Comparison of ENCODE assay signal across 9 cellular contexts in genomic region chrX:119573222-119573621, GRCh38. TPM values are rescaled to one million over a fixed set of nuclear protein-coding genes. Genes with fewer than 3 reads are reported as not detected.
DNase-seq lines count a peak whose midpoint lies in the region; ATAC-seq and TF ChIP-seq lines count a peak whose summit lies in the region.
"Had no signal": no experiment of that assay in that cellular context is flagged by ENCODE, and none has a peak within 500 bp of the region (broad histone marks: within the 10 kb centered on the region; RNA-seq: fewer than 3 reads in every experiment).

No MANE protein-coding gene starts in this region.

- H3K4me3 Mint-ChIP-seq in progenitor cell of endocrine pancreas (ENCODE audit: low read depth), result peak overlapping the region; percentile 90

- H4K20me1 ChIP-seq in DOHH2 (ENCODE audit: control insufficient read depth, insufficient read depth, low read depth, low read length), result no peaks in the 10 kb centered on the region

- H3K4me3 ChIP-seq in DOHH2 (ENCODE audit: low read length) (peak overlapping the region; percentile 73), Peyer's patch (peak overlapping the region in 2 of 4 donors; percentile 85 to 89), epithelial cell of proximal tubule (ENCODE audit: low read depth, low read length) (peak overlapping the region; percentile 73)

- H3K79me2 ChIP-seq in DOHH2 (ENCODE audit: control insufficient read depth, low read length), result peaks cover 23% of the 10 kb centered on the region

- no peaks in the 10 kb centered on the region for H3K27me3 Mint-ChIP-seq in progenitor cell of endocrine pancreas

- H3K4me1 ChIP-seq in DOHH2 (ENCODE audit: control insufficient read depth, low read length) (peaks cover 26% of the 10 kb centered on the region), Peyer's patch (peaks cover 0 to 13% (median 3%) of the 10 kb centered on the region in 4 donors)

- peaks cover 8% of the 10 kb centered on the region for H3K9me3 Mint-ChIP-seq in progenitor cell of endocrine pancreas (ENCODE audit: low read depth)

- no peaks in the 10 kb centered on the region for H3K9me2 ChIP-seq in DOHH2 (replicated peaks; ENCODE audit: control insufficient read depth, low read length)

- H3K9me3 ChIP-seq in DOHH2 (ENCODE audit: control insufficient read depth, insufficient read depth, low read length) (no peaks in the 10 kb centered on the region), Peyer's patch (no peaks in the 10 kb centered on the region)

- TF ChIP-seq CTCF in DOHH2 (IDR thresholded peaks at IDR 0.05; ENCODE audit: low read depth, low read length, poor library complexity, severe bottlenecking) (no peak), Peyer's patch (IDR thresholded peaks at IDR 0.05) (no peak), epithelial cell of proximal tubule (conservative IDR thresholded peaks at IDR 0.05; ENCODE audit: low read depth, low read length) (no peak), progenitor cell of endocrine pancreas (IDR thresholded peaks at IDR 0.05; ENCODE audit: unreplicated experiment) (no peak)

- H3K4me1 Mint-ChIP-seq in progenitor cell of endocrine pancreas (ENCODE audit: low read depth), result peaks cover 10% of the 10 kb centered on the region

- H3K4me2 ChIP-seq in DOHH2 (ENCODE audit: low read length), result peak overlapping the region; percentile 70

- DNase-seq in Peyer's patch, result no peak
- DNase-seq in epithelial cell of proximal tubule (ENCODE audit: low read depth), result no peak
- DNase-seq in progenitor cell of endocrine pancreas (ENCODE audit: low spot score, unreplicated experiment), result no peak
- no peak for DNase-seq in NAMALWA (ENCODE audit: low spot score)
- no peak for DNase-seq in D341Med (ENCODE audit: low spot score)
- DNase-seq: NCI-H2081 treated with DMSO at 0.1 percent for 48 hours had no signal

- H3F3A ChIP-seq in DOHH2 (ENCODE audit: control insufficient read depth, insufficient read depth), result no peaks in the 10 kb centered on the region

- TF ChIP-seq POLR2A in Peyer's patch (IDR thresholded peaks at IDR 0.05), result no peak

- H3K27ac ChIP-seq in DOHH2 (ENCODE audit: low read depth, low read length) (0 out of 2 replicates have a peak overlapping the region, but pooled peaks have one; percentile 67), Peyer's patch (peak overlapping the region in 3 of 4 donors; percentile 91 to 96 (median 96))

- H3K36me3 ChIP-seq in DOHH2 (ENCODE audit: control insufficient read depth, low read length) (peaks cover 18% of the 10 kb centered on the region), Peyer's patch (no peaks in the 10 kb centered on the region)

- no peak for ATAC-seq in GM21717 (IDR thresholded peaks at IDR 0.05; ENCODE audit: unreplicated experiment)
- ATAC-seq in HG03135 (IDR thresholded peaks at IDR 0.05; ENCODE audit: unreplicated experiment), result no peak

- peak overlapping the region; percentile 96 for H3K27ac Mint-ChIP-seq in progenitor cell of endocrine pancreas

- peaks cover 2% of the 10 kb centered on the region for H3K36me3 Mint-ChIP-seq in progenitor cell of endocrine pancreas (ENCODE audit: insufficient read depth)

- H3K27me3 ChIP-seq in DOHH2 (ENCODE audit: control insufficient read depth, low read length) (no peaks in the 10 kb centered on the region), Peyer's patch (no peaks in the 10 kb centered on the region)

RNA-seq across cellular contexts. Expression of gene UBE2A, which starts 1.1 kb away (rescaled TPM):
- total RNA-seq in Peyer's patch (10 to 100 TPM; 33.8 to 49.0 (median 35.7) TPM), epithelial cell of proximal tubule (28.1 and 40.2 TPM in 2 replicates), progenitor cell of endocrine pancreas (49.4 and 55.0 TPM in 2 replicates)

RNA-seq across cellular contexts. Expression of gene STEEP1, which starts 8.0 kb away (rescaled TPM):
- total RNA-seq in Peyer's patch (10 to 100 TPM; 15.4 to 25.7 (median 20.8) TPM), epithelial cell of proximal tubule (12.2 and 28.4 TPM in 2 replicates), progenitor cell of endocrine pancreas (17.7 and 18.3 TPM in 2 replicates)

RNA-seq across cellular contexts. Expression of gene NKRF, which starts 33.0 kb away (rescaled TPM):
- total RNA-seq in Peyer's patch, result 1 to 10 TPM; 4.0 to 9.9 (median 6.2) TPM
- 5.8 and 7.1 TPM in 2 replicates for total RNA-seq in epithelial cell of proximal tubule
- total RNA-seq in progenitor cell of endocrine pancreas, result 11.7 and 12.5 TPM in 2 replicates
